Comparison of ENCODE assay signal across 8 cellular contexts in genomic region chr17:32936894-32937500, GRCh38. TPM values are rescaled to one million over a fixed set of nuclear protein-coding genes. Genes with fewer than 3 reads are reported as not detected.
A peak's percentile ranks its signal among the peaks of the same experiment; 100 is the strongest.
DNase-seq lines count a peak whose midpoint lies in the region; ATAC-seq, FAIRE-seq and TF ChIP-seq lines count a peak whose summit lies in the region.

No MANE protein-coding gene starts in this region.

- peak; percentile 67 to 88 (median 84) for TF ChIP-seq CTCF in esophagus squamous epithelium (IDR thresholded peaks at IDR 0.05)

- H3K4me1 Mint-ChIP-seq in naive thymus-derived CD4-positive, alpha-beta T cell: peaks cover 0 to 5% (median 0%) of the 10 kb centered on the region in 7 donors
- peaks cover 7% of the 10 kb centered on the region for H3K4me1 Mint-ChIP-seq in stimulated activated effector memory CD8-positive, alpha-beta T cell treated with anti-CD3 and anti-CD28 coated beads, Interleukin-12 subunit alpha, Interleukin-12 subunit beta, amount 100 ng/mL, for 72 hours

- POLR2A ChIA-PET in naive thymus-derived CD4-positive, alpha-beta T cell (lab: Charles Lee): no interaction called here

- ATAC-seq in naive thymus-derived CD4-positive, alpha-beta T cell: peak; percentile 77
- ATAC-seq in stimulated activated effector memory CD8-positive, alpha-beta T cell treated with anti-CD3 and anti-CD28 coated beads, Interleukin-12 subunit alpha, Interleukin-12 subunit beta, amount 100 ng/mL, for 72 hours: peak; percentile 76
- ATAC-seq in HG02763 (IDR thresholded peaks at IDR 0.05; ENCODE audit: unreplicated experiment): no peak

- H3K9me3 ChIP-seq in esophagus squamous epithelium: no peaks in the 10 kb centered on the region
- H3K9me3 ChIP-seq in naive thymus-derived CD4-positive, alpha-beta T cell (ENCODE audit: control insufficient read depth in 2 of 3, low read length in 3 of 3): no peaks in the 10 kb centered on the region

- peak overlapping the region in 3 of 4 donors; percentile 22 to 57 (median 53) for H3K27ac ChIP-seq in esophagus squamous epithelium
- no peak overlapping the region for H3K27ac ChIP-seq in naive thymus-derived CD4-positive, alpha-beta T cell (ENCODE audit: low read depth, low read length)

- H3K4me3 Mint-ChIP-seq in naive thymus-derived CD4-positive, alpha-beta T cell: peak overlapping the region in 5 of 10 donors; percentile 14 to 60 (median 37)
- no peak overlapping the region for H3K4me3 Mint-ChIP-seq in stimulated activated effector memory CD8-positive, alpha-beta T cell treated with anti-CD3 and anti-CD28 coated beads, Interleukin-12 subunit alpha, Interleukin-12 subunit beta, amount 100 ng/mL, for 72 hours

- H3K36me3 ChIP-seq in esophagus squamous epithelium: peaks cover 0 to 40% (median 0%) of the 10 kb centered on the region in 3 donors
- no peaks in the 10 kb centered on the region for H3K36me3 ChIP-seq in naive thymus-derived CD4-positive, alpha-beta T cell (ENCODE audit: control insufficient read depth in 2 of 3, insufficient read depth in 3 of 3, low read length in 3 of 3)

- DNase-seq in 8988T (peak; percentile 68), GM12891 (ENCODE audit: insufficient read length, low spot score) (peak; percentile 57), NCI-H774 (lab: John Stamatoyannopoulos, UW) (peak; percentile 41), activated T-cell treated with anti-CD3 and anti-CD28 coated beads for 4 hours (peak; percentile 54), esophagus squamous epithelium (lab: John Stamatoyannopoulos, UW) (no peak)
- peak; percentile 25 to 64 (median 48) for DNase-seq in naive thymus-derived CD4-positive, alpha-beta T cell
- DNase-seq in stimulated activated effector memory CD8-positive, alpha-beta T cell treated with anti-CD3 and anti-CD28 coated beads, Interleukin-12 subunit alpha, Interleukin-12 subunit beta, amount 100 ng/mL, for 72 hours (ENCODE audit: low spot score in 2 of 2): peak; percentile 61 to 80

- peaks cover 14 to 31% (median 27%) of the 10 kb centered on the region in 5 donors for H3K27me3 Mint-ChIP-seq in naive thymus-derived CD4-positive, alpha-beta T cell

- CTCF ChIA-PET in naive thymus-derived CD4-positive, alpha-beta T cell (lab: Charles Lee): interaction anchor here (1.7 to 3.0 kb wide), 4 partner anchors 60 to 158 kb away, joined by 7 to 28 read pairs (median 12); partner anchors contain the start of gene MYO1D

- FAIRE-seq in GM12891 (lab: Jason Lieb, UNC): peak; percentile 93

- no peaks in the 10 kb centered on the region for H3K27me3 ChIP-seq in esophagus squamous epithelium
- H3K27me3 ChIP-seq in naive thymus-derived CD4-positive, alpha-beta T cell (ENCODE audit: control insufficient read depth in 2 of 2, insufficient read depth in 2 of 2, low read length in 2 of 2): peaks cover 0 to 3% of the 10 kb centered on the region in 2 donors

- 12% methylated on average over 7 to 10 of the region's 14 CpGs for WGBS in esophagus squamous epithelium, 2 donors

- intact Hi-C loops in esophagus squamous epithelium (cut with DNase I): no loop called here
- intact Hi-C loops in naive thymus-derived CD4-positive, alpha-beta T cell (cut with micrococcal nuclease): loop anchor here (1.0 to 2.0 kb wide), 3 partner anchors 60 to 154 kb away; partner anchors contain the start of gene MYO1D (in 1 of the 2)

- peaks cover 0 to 18% (median 9%) of the 10 kb centered on the region in 3 donors for H3K4me1 ChIP-seq in esophagus squamous epithelium
- no peaks in the 10 kb centered on the region for H3K4me1 ChIP-seq in naive thymus-derived CD4-positive, alpha-beta T cell (ENCODE audit: control insufficient read depth in 2 of 2, insufficient read depth in 2 of 2, low read length in 2 of 2)

- H3K4me3 ChIP-seq in esophagus squamous epithelium: peak overlapping the region in 1 of 4 donors; percentile 37
- no peak overlapping the region for H3K4me3 ChIP-seq in naive thymus-derived CD4-positive, alpha-beta T cell (ENCODE audit: low read length)

- H3K36me3 Mint-ChIP-seq in naive thymus-derived CD4-positive, alpha-beta T cell: no peaks in the 10 kb centered on the region
- no peaks in the 10 kb centered on the region for H3K36me3 Mint-ChIP-seq in stimulated activated effector memory CD8-positive, alpha-beta T cell treated with anti-CD3 and anti-CD28 coated beads, Interleukin-12 subunit alpha, Interleukin-12 subunit beta, amount 100 ng/mL, for 72 hours

- no peak overlapping the region for H3K27ac Mint-ChIP-seq in naive thymus-derived CD4-positive, alpha-beta T cell
- peak overlapping the region; percentile 14 for H3K27ac Mint-ChIP-seq in stimulated activated effector memory CD8-positive, alpha-beta T cell treated with anti-CD3 and anti-CD28 coated beads, Interleukin-12 subunit alpha, Interleukin-12 subunit beta, amount 100 ng/mL, for 72 hours

- TF ChIP-seq POLR2A in GM12891 (IDR thresholded peaks at IDR 0.05; ENCODE audit: low read depth, low read length) (no peak), esophagus squamous epithelium (IDR thresholded peaks at IDR 0.05) (no peak)

- peaks cover 0 to 3% (median 0%) of the 10 kb centered on the region in 11 donors for H3K9me3 Mint-ChIP-seq in naive thymus-derived CD4-positive, alpha-beta T cell
- no peaks in the 10 kb centered on the region for H3K9me3 Mint-ChIP-seq in stimulated activated effector memory CD8-positive, alpha-beta T cell treated with anti-CD3 and anti-CD28 coated beads, Interleukin-12 subunit alpha, Interleukin-12 subunit beta, amount 100 ng/mL, for 72 hours

TF ChIP-seq in GM12891, 5 proteins besides CTCF, POLR2A, EP300 and RAD21:
- TF ChIP-seq SPI1 (IDR thresholded peaks at IDR 0.05; ENCODE audit: low read depth, low read length): no peak
- no peak for TF ChIP-seq POLR2AphosphoS5 (IDR thresholded peaks at IDR 0.05; ENCODE audit: low read depth, low read length)
- TF ChIP-seq PAX5 (IDR thresholded peaks at IDR 0.05; ENCODE audit: insufficient read depth, low read length, severe bottlenecking): no peak
- no peak for TF ChIP-seq TAF1 (IDR thresholded peaks at IDR 0.05; ENCODE audit: low read depth, low read length)
- TF ChIP-seq POU2F2 (IDR thresholded peaks at IDR 0.05; ENCODE audit: low read depth, low read length): no peak

RNA-seq across cellular contexts. Expression of gene TMEM98, which starts 9.0 kb away (rescaled TPM):
- 0.04 TPM for polyA plus RNA-seq in GM12891 (2012; ENCODE audit: low read depth, missing spikeins)
- 10 to 100 TPM in 3 of 4 donors, 1 to 10 TPM in 1; 6.4 to 61.4 (median 27.8) TPM for total RNA-seq in esophagus squamous epithelium
- 1 to 10 TPM in 1 of 5 experiments, under 1 TPM in 1, not detected in 3; 0.73 to 1.6 TPM for total RNA-seq in naive thymus-derived CD4-positive, alpha-beta T cell
- polyA plus RNA-seq in naive thymus-derived CD4-positive, alpha-beta T cell: not detected

RNA-seq across cellular contexts. Expression of gene SPACA3, which starts 54.6 kb away (rescaled TPM):
- polyA plus RNA-seq in GM12891 (2012; ENCODE audit: low read depth, missing spikeins): 0.24 TPM
- not detected for total RNA-seq in esophagus squamous epithelium
- total RNA-seq in naive thymus-derived CD4-positive, alpha-beta T cell: not detected
- not detected for polyA plus RNA-seq in naive thymus-derived CD4-positive, alpha-beta T cell
